22 cellular contexts compared by ENCODE assay signal in genomic region chrX:76931518-76931917, GRCh38.
DNase-seq lines count a peak whose midpoint lies in the region; ATAC-seq, FAIRE-seq and TF ChIP-seq lines count a peak whose summit lies in the region.
"Had no signal": no experiment of that assay in that cellular context is flagged by ENCODE, and none has a peak within 500 bp of the region (broad histone marks: within the 10 kb centered on the region; RNA-seq: fewer than 3 reads in every experiment).

No MANE protein-coding gene starts in this region.

- no peaks in the 10 kb centered on the region for H3K36me3 Mint-ChIP-seq in activated T-helper 17 cell treated with anti-CD3 and anti-CD28 coated beads, Interleukin-2, amount 50 U/mL, for 72 hours (ENCODE audit: low read depth)
- H3K36me3 Mint-ChIP-seq: CD14-positive monocyte had no signal

- H3K4me3 Mint-ChIP-seq in activated T-helper 17 cell treated with anti-CD3 and anti-CD28 coated beads, Interleukin-2, amount 50 U/mL, for 72 hours, result no peak overlapping the region
- H3K4me3 Mint-ChIP-seq: B cell, CD14-positive monocyte had no signal

- peak; percentile 73 for ATAC-seq in HG03103 (IDR thresholded peaks at IDR 0.05; ENCODE audit: low read depth, unreplicated experiment)
- no peak for ATAC-seq in activated T-helper 17 cell treated with anti-CD3 and anti-CD28 coated beads, Interleukin-2, amount 50 U/mL, for 72 hours (replicated peaks)
- ATAC-seq in HG02759 (IDR thresholded peaks at IDR 0.05; ENCODE audit: unreplicated experiment), result no peak
- ATAC-seq: A549, PC-3 had no signal

- no peaks in the 10 kb centered on the region for H3K27me3 Mint-ChIP-seq in activated T-helper 17 cell treated with anti-CD3 and anti-CD28 coated beads, Interleukin-2, amount 50 U/mL, for 72 hours
- H3K27me3 Mint-ChIP-seq: B cell had no signal

- FAIRE-seq in GM12891 (lab: Jason Lieb, UNC), result no peak
- peak; percentile 33 for FAIRE-seq in GM19239 (lab: Jason Lieb, UNC)
- FAIRE-seq: A549, GM12892 had no signal

- no peak for TF ChIP-seq POLR2A in GM12891 (IDR thresholded peaks at IDR 0.05; ENCODE audit: low read depth, low read length)

- no peak overlapping the region for H3K27ac Mint-ChIP-seq in activated T-helper 17 cell treated with anti-CD3 and anti-CD28 coated beads, Interleukin-2, amount 50 U/mL, for 72 hours
- H3K27ac Mint-ChIP-seq: B cell, CD14-positive monocyte had no signal

- H3K9me3 Mint-ChIP-seq in activated T-helper 17 cell treated with anti-CD3 and anti-CD28 coated beads, Interleukin-2, amount 50 U/mL, for 72 hours, result no peaks in the 10 kb centered on the region

- no peak for DNase-seq in GM12891 (ENCODE audit: insufficient read length, low spot score)
- DNase-seq in GM19239 (ENCODE audit: insufficient read length, low spot score), result no peak
- peak; percentile 2 for DNase-seq in T1000 (lab: John Stamatoyannopoulos, UW)
- DNase-seq in T-helper 9 cell, result no peak
- DNase-seq: GOT3, HCEC 1CT, MM.1S, NCI-H1092 treated with DMSO at 0.1 percent for 48 hours, NCI-H1436 treated with DMSO at 0.1 percent for 48 hours, NCI-H1930, NCI-H226, NCI-H510A treated with DMSO at 0.1 percent for 48 hours, NCI-H774, PC-3, Right ventricle myocardium superior had no signal

- H3K4me1 Mint-ChIP-seq in activated T-helper 17 cell treated with anti-CD3 and anti-CD28 coated beads, Interleukin-2, amount 50 U/mL, for 72 hours, result no peaks in the 10 kb centered on the region
- H3K4me1 Mint-ChIP-seq: B cell, CD14-positive monocyte had no signal

TF ChIP-seq in GM12891, 5 proteins besides CTCF, POLR2A, EP300 and RAD21:
- peak; percentile 51; the same call in 1 of the 2 replicates for TF ChIP-seq SPI1 (IDR thresholded peaks at IDR 0.05; ENCODE audit: low read depth, low read length)
- TF ChIP-seq POLR2AphosphoS5 (IDR thresholded peaks at IDR 0.05; ENCODE audit: low read depth, low read length), result no peak
